8 cellular contexts compared by ENCODE assay signal in genomic region chr9:3467593-3468219, GRCh38. TPM values are rescaled to one million over a fixed set of nuclear protein-coding genes. Genes with fewer than 3 reads are reported as not detected.
DNase-seq lines count a peak whose midpoint lies in the region; ATAC-seq and TF ChIP-seq lines count a peak whose summit lies in the region.

No MANE protein-coding gene starts in this region.

- BruUV-seq in PC-9 (replicated peaks; lab: Mats Ljungman, UMichigan), result no TSS peak

- H3K4me2 ChIP-seq in PC-9, result no peak overlapping the region

- CTCF ChIA-PET in PC-9 (lab: Charles Lee), result interaction anchor here (0.6 kb wide), 1 partner anchor 434 kb away, joined by 3 read pairs; no protein-coding TSS in a partner anchor

- H3K9me3 ChIP-seq in PC-9 (ENCODE audit: insufficient read depth, low read depth), result no peaks in the 10 kb centered on the region

- in situ Hi-C loops in G401 (cut with HindIII; ENCODE audit: low sequenced_read_pairs), result no loop called here

- H3K79me2 ChIP-seq in PC-9 (ENCODE audit: low read depth), result no peaks in the 10 kb centered on the region

- peak; percentile 75 for DNase-seq in G401 (ENCODE audit: low spot score)
- peak; percentile 30 for DNase-seq in Jurkat, Clone E6-1 (ENCODE audit: low read depth, low spot score)
- peak in 1 of 2 experiments; percentile 19 for DNase-seq in PC-9
- DNase-seq in activated gamma-delta T cell treated with anti-CD3 and anti-CD28 coated beads, Interleukin-2, amount 50 U/mL, for 16 hours (ENCODE audit: low read depth), result peak; percentile 30
- DNase-seq in germinal center (ENCODE audit: low spot score), result peak; percentile 51
- peak in 7 of 10 donors; percentile 21 to 89 (median 45) for DNase-seq in posterior cingulate gyrus
- no peak for DNase-seq in NCI-H128 (lab: John Stamatoyannopoulos, UW; ENCODE audit: unreplicated experiment)

- TF ChIP-seq CTCF in PC-9 (conservative IDR thresholded peaks at IDR 0.05), result peak; percentile 63

- no peaks in the 10 kb centered on the region for H3K36me3 ChIP-seq in PC-9 (ENCODE audit: low read depth)

- H3F3A ChIP-seq in PC-9 (ENCODE audit: insufficient read depth, low read depth), result no peaks in the 10 kb centered on the region

- H3K9me2 ChIP-seq in PC-9 (ENCODE audit: insufficient read depth), result no peaks in the 10 kb centered on the region

- peak; percentile 97 for ATAC-seq in GM21786 (IDR thresholded peaks at IDR 0.05; ENCODE audit: unreplicated experiment)

- H4K20me1 ChIP-seq in PC-9 (ENCODE audit: insufficient read depth), result no peaks in the 10 kb centered on the region

- intact Hi-C loops in PC-9 (cut with micrococcal nuclease; ENCODE audit: unreplicated experiment) (loop anchor here (2.0 to 5.0 kb wide), 2 partner anchors 265 to 899 kb away; no protein-coding TSS in a partner anchor), posterior cingulate gyrus (cut with DNase I) (no loop called here)

- POLR2A ChIA-PET in PC-9 (lab: Charles Lee; ENCODE audit: unreplicated experiment), result interaction anchor here (0.6 kb wide), 1 partner anchor 759 kb away, joined by 5 read pairs; no protein-coding TSS in a partner anchor

- H3K4me1 ChIP-seq in PC-9 (replicated peaks; ENCODE audit: insufficient read depth), result no peaks in the 10 kb centered on the region

- no peak overlapping the region for H3K4me3 ChIP-seq in Jurkat, Clone E6-1 (ENCODE audit: low read length)
- no peak overlapping the region for H3K4me3 ChIP-seq in PC-9

- no peak overlapping the region for H2AFZ ChIP-seq in PC-9

- H3K27me3 ChIP-seq in PC-9 (ENCODE audit: insufficient read depth, low read depth), result no peaks in the 10 kb centered on the region

- no peak overlapping the region for H3K27ac ChIP-seq in PC-9

RNA-seq across cellular contexts. Expression of gene RFX3, which starts 58.1 kb away (rescaled TPM):
- total RNA-seq in G401 (2014; rRNA removed; shearing (Covaris generic)), result 12.6 and 19.1 TPM in 2 replicates
- polyA plus RNA-seq in Jurkat, Clone E6-1 (2012; ENCODE audit: insufficient read depth, insufficient read length), result 5.8 TPM
- 4.6 and 8.4 TPM in 2 replicates for total RNA-seq in PC-9 (2021)
